ENCODE assay signal across 7 cellular contexts in the genomic region with DNA sequence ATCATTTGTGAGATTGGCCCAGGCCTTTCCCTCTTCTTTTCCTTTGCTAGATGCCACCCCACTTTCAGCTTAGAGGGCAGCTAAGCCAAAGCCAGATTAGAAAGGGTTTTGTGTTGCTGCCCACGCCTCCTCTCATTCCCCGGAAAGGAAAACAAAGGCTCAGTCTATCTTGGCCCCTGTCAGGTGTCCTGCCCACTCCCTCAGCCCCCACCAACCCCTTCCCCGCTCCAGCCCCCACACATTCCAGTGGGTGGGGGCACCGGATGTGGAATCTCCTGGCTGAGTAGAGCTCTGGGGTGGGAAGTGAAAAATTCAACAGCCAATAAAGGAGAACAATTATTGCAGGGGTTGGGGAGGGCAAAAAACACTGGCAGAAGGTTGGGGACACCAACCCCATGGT. TPM values are rescaled to one million over a fixed set of nuclear protein-coding genes. Genes with fewer than 3 reads are reported as not detected.
DNase-seq lines count a peak whose midpoint lies in the region; ATAC-seq and TF ChIP-seq lines count a peak whose summit lies in the region.
"Had no signal": no experiment of that assay in that cellular context is flagged by ENCODE, and none has a peak within 500 bp of the region (broad histone marks: within the 10 kb centered on the region; RNA-seq: fewer than 3 reads in every experiment).

No MANE protein-coding gene starts in this region.

- no peak for TF ChIP-seq CTCF in mesothelial cell of epicardium (IDR thresholded peaks at IDR 0.05; ENCODE audit: unreplicated experiment)

- H3K4me1 Mint-ChIP-seq in activated T-helper 2 cell treated with anti-CD3 and anti-CD28 coated beads, Interferon-gamma antibody, Interleukin-2, Interleukin-4, amounts not matched to agents 10 μg/mL and 5 μg/mL and 100 μg/mL, durations not matched to agents 14 hours and 24 hours and 36 hours (ENCODE audit: low read depth): peaks cover 24% of the 10 kb centered on the region
- H3K4me1 Mint-ChIP-seq in mesothelial cell of epicardium: peaks cover 34% of the 10 kb centered on the region

- DNase-seq in D341Med (ENCODE audit: low spot score): peak; percentile 59
- no peak for DNase-seq in activated T-helper 2 cell treated with anti-CD3 and anti-CD28 coated beads, Interferon-gamma antibody, Interleukin-2, Interleukin-4, amounts not matched to agents 10 μg/mL and 5 μg/mL and 100 μg/mL, durations not matched to agents 14 hours and 24 hours and 36 hours (ENCODE audit: low spot score)
- DNase-seq in mesothelial cell of epicardium (ENCODE audit: low spot score in 2 of 2, unreplicated experiment in 2 of 2): no peak
- DNase-seq in NCI-H345 treated with DMSO at 0.1 percent for 48 hours (lab: John Stamatoyannopoulos, UW; ENCODE audit: unreplicated experiment): no peak
- DNase-seq in ACHN: no peak
- DNase-seq: cortex of kidney had no signal

- intact Hi-C loops in activated T-helper 2 cell treated with anti-CD3 and anti-CD28 coated beads, Interferon-gamma antibody, Interleukin-2, Interleukin-4, amounts not matched to agents 10 μg/mL and 5 μg/mL and 100 μg/mL, durations not matched to agents 14 hours and 24 hours and 36 hours (cut with micrococcal nuclease): no loop called here

- H3K4me3 Mint-ChIP-seq in activated T-helper 2 cell treated with anti-CD3 and anti-CD28 coated beads, Interferon-gamma antibody, Interleukin-2, Interleukin-4, amounts not matched to agents 10 μg/mL and 5 μg/mL and 100 μg/mL, durations not matched to agents 14 hours and 24 hours and 36 hours (ENCODE audit: low read depth): peak overlapping the region; percentile 91
- peak overlapping the region; percentile 93 for H3K4me3 Mint-ChIP-seq in mesothelial cell of epicardium

- in situ Hi-C loops in ACHN (cut with HindIII; ENCODE audit: low pct_ligation_motif_present, low pct_unique_long_range_greater_than_20kb, low sequenced_read_pairs): no loop called here

- H3K36me3 Mint-ChIP-seq in activated T-helper 2 cell treated with anti-CD3 and anti-CD28 coated beads, Interferon-gamma antibody, Interleukin-2, Interleukin-4, amounts not matched to agents 10 μg/mL and 5 μg/mL and 100 μg/mL, durations not matched to agents 14 hours and 24 hours and 36 hours (ENCODE audit: low read depth): no peaks in the 10 kb centered on the region
- H3K36me3 Mint-ChIP-seq in mesothelial cell of epicardium: no peaks in the 10 kb centered on the region

- H3K27me3 Mint-ChIP-seq in activated T-helper 2 cell treated with anti-CD3 and anti-CD28 coated beads, Interferon-gamma antibody, Interleukin-2, Interleukin-4, amounts not matched to agents 10 μg/mL and 5 μg/mL and 100 μg/mL, durations not matched to agents 14 hours and 24 hours and 36 hours (ENCODE audit: low read depth): no peaks in the 10 kb centered on the region
- H3K27me3 Mint-ChIP-seq in mesothelial cell of epicardium (ENCODE audit: low read depth): peaks cover 11% of the 10 kb centered on the region

- H3K9me3 Mint-ChIP-seq in activated T-helper 2 cell treated with anti-CD3 and anti-CD28 coated beads, Interferon-gamma antibody, Interleukin-2, Interleukin-4, amounts not matched to agents 10 μg/mL and 5 μg/mL and 100 μg/mL, durations not matched to agents 14 hours and 24 hours and 36 hours: no peaks in the 10 kb centered on the region
- no peaks in the 10 kb centered on the region for H3K9me3 Mint-ChIP-seq in mesothelial cell of epicardium

- no peak for ATAC-seq in HG03378 (IDR thresholded peaks at IDR 0.05; ENCODE audit: unreplicated experiment)

- H3K27ac Mint-ChIP-seq in activated T-helper 2 cell treated with anti-CD3 and anti-CD28 coated beads, Interferon-gamma antibody, Interleukin-2, Interleukin-4, amounts not matched to agents 10 μg/mL and 5 μg/mL and 100 μg/mL, durations not matched to agents 14 hours and 24 hours and 36 hours: no peak overlapping the region
- H3K27ac Mint-ChIP-seq in mesothelial cell of epicardium: peak overlapping the region; percentile 68

RNA-seq across cellular contexts. Expression of a gene that starts 2.2 kb away (rescaled TPM):
- 6.5 and 8.1 TPM in 2 replicates for total RNA-seq in activated T-helper 2 cell treated with anti-CD3 and anti-CD28 coated beads, Interferon-gamma antibody, Interleukin-2, Interleukin-4, amounts not matched to agents 10 μg/mL and 5 μg/mL and 100 μg/mL, durations not matched to agents 14 hours and 24 hours and 36 hours
- 9.7 to 11.2 TPM (median 11.2 TPM) in 3 replicates for total RNA-seq in mesothelial cell of epicardium

RNA-seq across cellular contexts. Expression of a gene that starts 2.2 kb away (rescaled TPM):
- total RNA-seq in activated T-helper 2 cell treated with anti-CD3 and anti-CD28 coated beads, Interferon-gamma antibody, Interleukin-2, Interleukin-4, amounts not matched to agents 10 μg/mL and 5 μg/mL and 100 μg/mL, durations not matched to agents 14 hours and 24 hours and 36 hours: 72.3 and 73.9 TPM in 2 replicates
- total RNA-seq in mesothelial cell of epicardium: 58.0 to 63.4 TPM (median 61.6 TPM) in 3 replicates

RNA-seq across cellular contexts. Expression of a gene that starts 10.3 kb away (rescaled TPM):
- total RNA-seq in activated T-helper 2 cell treated with anti-CD3 and anti-CD28 coated beads, Interferon-gamma antibody, Interleukin-2, Interleukin-4, amounts not matched to agents 10 μg/mL and 5 μg/mL and 100 μg/mL, durations not matched to agents 14 hours and 24 hours and 36 hours: 0.94 and 1.9 TPM in 2 replicates
- 32.5 to 34.0 TPM (median 33.2 TPM) in 3 replicates for total RNA-seq in mesothelial cell of epicardium

RNA-seq across cellular contexts. Expression of a gene that starts 10.8 kb away (rescaled TPM):
- 230 and 236 TPM in 2 replicates for total RNA-seq in activated T-helper 2 cell treated with anti-CD3 and anti-CD28 coated beads, Interferon-gamma antibody, Interleukin-2, Interleukin-4, amounts not matched to agents 10 μg/mL and 5 μg/mL and 100 μg/mL, durations not matched to agents 14 hours and 24 hours and 36 hours
- 429 to 438 TPM (median 438 TPM) in 3 replicates for total RNA-seq in mesothelial cell of epicardium

RNA-seq across cellular contexts. Expression of a gene that starts 24.9 kb away (rescaled TPM):
- total RNA-seq in activated T-helper 2 cell treated with anti-CD3 and anti-CD28 coated beads, Interferon-gamma antibody, Interleukin-2, Interleukin-4, amounts not matched to agents 10 μg/mL and 5 μg/mL and 100 μg/mL, durations not matched to agents 14 hours and 24 hours and 36 hours: 15.3 and 15.4 TPM in 2 replicates
- total RNA-seq in mesothelial cell of epicardium: 17.0 to 18.7 TPM (median 18.1 TPM) in 3 replicates

Comparison
In these comparisons a context has a peak if more than half of its experiments do, and no peak if none do; other contexts are left out.
1. RNA of a gene that starts 10.3 kb away (total RNA-seq): 32.5 to 34.0 TPM in mesothelial cell of epicardium; 0.94 to 1.9 TPM in activated T-helper 2 cell treated with anti-CD3 and anti-CD28 coated beads, Interferon-gamma antibody, Interleukin-2, Interleukin-4, amounts not matched to agents 10 μg/mL and 5 μg/mL and 100 μg/mL, durations not matched to agents 14 hours and 24 hours and 36 hours; every median in the first group is over 10 times any median in the second.